In the genomic region with DNA sequence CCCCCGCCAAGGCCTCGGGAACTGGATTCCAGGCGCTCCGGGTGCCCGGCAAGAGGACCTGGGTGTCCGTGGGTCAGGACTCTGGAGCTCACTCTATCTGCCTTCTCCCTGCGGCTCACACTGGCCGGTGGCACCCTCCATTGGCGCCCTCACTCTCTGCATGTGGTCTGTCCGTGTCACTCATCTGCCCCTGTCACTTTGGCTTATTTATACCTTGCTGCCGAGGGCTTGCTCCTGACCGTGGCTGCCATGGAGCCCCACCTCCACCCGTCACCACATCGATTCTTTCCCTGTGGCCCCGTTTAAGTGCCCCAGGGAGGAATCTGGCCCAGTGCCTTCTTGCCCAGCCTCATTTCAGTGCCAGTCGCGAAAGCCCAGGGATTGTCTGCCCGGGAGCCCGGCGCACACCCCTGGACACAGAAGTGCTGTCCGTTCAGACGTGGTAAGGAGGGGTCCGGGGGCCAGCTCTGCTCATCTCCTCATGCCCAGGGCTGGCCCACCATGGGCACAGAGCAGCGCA, we compare ENCODE assay signal across 1 cellular context.
TF ChIP-seq lines count a peak whose summit lies in the region.

No MANE protein-coding gene starts in this region.

TF ChIP-seq in HepG2, 621 proteins besides CTCF, POLR2A, EP300 and RAD21 (continued from another document):
- TF ChIP-seq, protein P1, sequence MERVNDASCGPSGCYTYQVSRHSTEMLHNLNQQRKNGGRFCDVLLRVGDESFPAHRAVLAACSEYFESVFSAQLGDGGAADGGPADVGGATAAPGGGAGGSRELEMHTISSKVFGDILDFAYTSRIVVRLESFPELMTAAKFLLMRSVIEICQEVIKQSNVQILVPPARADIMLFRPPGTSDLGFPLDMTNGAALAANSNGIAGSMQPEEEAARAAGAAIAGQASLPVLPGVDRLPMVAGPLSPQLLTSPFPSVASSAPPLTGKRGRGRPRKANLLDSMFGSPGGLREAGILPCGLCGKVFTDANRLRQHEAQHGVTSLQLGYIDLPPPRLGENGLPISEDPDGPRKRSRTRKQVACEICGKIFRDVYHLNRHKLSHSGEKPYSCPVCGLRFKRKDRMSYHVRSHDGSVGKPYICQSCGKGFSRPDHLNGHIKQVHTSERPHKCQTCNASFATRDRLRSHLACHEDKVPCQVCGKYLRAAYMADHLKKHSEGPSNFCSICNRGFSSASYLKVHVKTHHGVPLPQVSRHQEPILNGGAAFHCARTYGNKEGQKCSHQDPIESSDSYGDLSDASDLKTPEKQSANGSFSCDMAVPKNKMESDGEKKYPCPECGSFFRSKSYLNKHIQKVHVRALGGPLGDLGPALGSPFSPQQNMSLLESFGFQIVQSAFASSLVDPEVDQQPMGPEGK (CRISPR knock-in tag; IDR thresholded peaks at IDR 0.05): 0 out of 2 replicates have a peak, but pooled peaks have one; percentile 5
- TF ChIP-seq HNRNPLL (IDR thresholded peaks at IDR 0.05; ENCODE audit: low read depth, low read length, poor library complexity, severe bottlenecking) (peak; percentile 17), HIC2 (CRISPR knock-in tag; IDR thresholded peaks at IDR 0.05; ENCODE audit: low read depth) (peak; percentile 21; the same call in 1 of the 2 replicates), ZNF768 (CRISPR knock-in tag; IDR thresholded peaks at IDR 0.05) (0 out of 2 replicates have a peak, but pooled peaks have one; percentile 15), STAG1 (CRISPR knock-in tag; IDR thresholded peaks at IDR 0.05) (peak; percentile 24; the same call in 1 of the 2 replicates)
- TF ChIP-seq, protein P2, sequence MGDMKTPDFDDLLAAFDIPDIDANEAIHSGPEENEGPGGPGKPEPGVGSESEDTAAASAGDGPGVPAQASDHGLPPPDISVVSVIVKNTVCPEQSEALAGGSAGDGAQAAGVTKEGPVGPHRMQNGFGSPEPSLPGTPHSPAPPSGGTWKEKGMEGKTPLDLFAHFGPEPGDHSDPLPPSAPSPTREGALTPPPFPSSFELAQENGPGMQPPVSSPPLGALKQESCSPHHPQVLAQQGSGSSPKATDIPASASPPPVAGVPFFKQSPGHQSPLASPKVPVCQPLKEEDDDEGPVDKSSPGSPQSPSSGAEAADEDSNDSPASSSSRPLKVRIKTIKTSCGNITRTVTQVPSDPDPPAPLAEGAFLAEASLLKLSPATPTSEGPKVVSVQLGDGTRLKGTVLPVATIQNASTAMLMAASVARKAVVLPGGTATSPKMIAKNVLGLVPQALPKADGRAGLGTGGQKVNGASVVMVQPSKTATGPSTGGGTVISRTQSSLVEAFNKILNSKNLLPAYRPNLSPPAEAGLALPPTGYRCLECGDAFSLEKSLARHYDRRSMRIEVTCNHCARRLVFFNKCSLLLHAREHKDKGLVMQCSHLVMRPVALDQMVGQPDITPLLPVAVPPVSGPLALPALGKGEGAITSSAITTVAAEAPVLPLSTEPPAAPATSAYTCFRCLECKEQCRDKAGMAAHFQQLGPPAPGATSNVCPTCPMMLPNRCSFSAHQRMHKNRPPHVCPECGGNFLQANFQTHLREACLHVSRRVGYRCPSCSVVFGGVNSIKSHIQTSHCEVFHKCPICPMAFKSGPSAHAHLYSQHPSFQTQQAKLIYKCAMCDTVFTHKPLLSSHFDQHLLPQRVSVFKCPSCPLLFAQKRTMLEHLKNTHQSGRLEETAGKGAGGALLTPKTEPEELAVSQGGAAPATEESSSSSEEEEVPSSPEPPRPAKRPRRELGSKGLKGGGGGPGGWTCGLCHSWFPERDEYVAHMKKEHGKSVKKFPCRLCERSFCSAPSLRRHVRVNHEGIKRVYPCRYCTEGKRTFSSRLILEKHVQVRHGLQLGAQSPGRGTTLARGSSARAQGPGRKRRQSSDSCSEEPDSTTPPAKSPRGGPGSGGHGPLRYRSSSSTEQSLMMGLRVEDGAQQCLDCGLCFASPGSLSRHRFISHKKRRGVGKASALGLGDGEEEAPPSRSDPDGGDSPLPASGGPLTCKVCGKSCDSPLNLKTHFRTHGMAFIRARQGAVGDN (CRISPR knock-in tag; IDR thresholded peaks at IDR 0.05): peak; percentile 30; the same call in 1 of the 2 replicates
